In genomic region chr12:122982494-122982850, GRCh38 we compare ENCODE assay signal across 11 cellular contexts. TPM values are rescaled to one million over a fixed set of nuclear protein-coding genes. Genes with fewer than 3 reads are reported as not detected.
DNase-seq lines count a peak whose midpoint lies in the region; ATAC-seq, FAIRE-seq and TF ChIP-seq lines count a peak whose summit lies in the region.
"Had no signal": no experiment of that assay in that cellular context is flagged by ENCODE, and none has a peak within 500 bp of the region (broad histone marks: within the 10 kb centered on the region; RNA-seq: fewer than 3 reads in every experiment).

No MANE protein-coding gene starts in this region.

- H3K4me3 ChIP-seq in kidney (ENCODE audit: low read length in 2 of 2): peak overlapping the region in 1 of 2 donors; percentile 77
- no peak overlapping the region for H3K4me3 ChIP-seq in testis

- H3K9ac ChIP-seq in kidney (ENCODE audit: low read length in 2 of 2): peak overlapping the region in 1 of 2 donors; percentile 73

- TF ChIP-seq POLR2A in testis (IDR thresholded peaks at IDR 0.05): no peak

- H3K4me1 Mint-ChIP-seq in activated T-cell treated with anti-CD3 and anti-CD28 coated beads, Interleukin-2, amount 50 U/mL, for 72 hours (ENCODE audit: low read depth): peaks cover 56% of the 10 kb centered on the region
- H3K4me1 Mint-ChIP-seq in activated T-helper 1 cell treated with anti-CD3 and anti-CD28 coated beads, Interleukin-12 subunit alpha, Interleukin-12 subunit beta, Interleukin-2, Interleukin-4 antibody, amounts not matched to agents 30 ng/mL and 10 ng/mL and 1 ng/mL, durations not matched to agents 14 hours and 24 hours and 36 hours (ENCODE audit: low read depth): peaks cover 35% of the 10 kb centered on the region

- H3K27ac ChIP-seq in kidney (ENCODE audit: low read depth in 2 of 2, low read length in 2 of 2) (no peak overlapping the region), testis (peak overlapping the region; percentile 39 to 70)

- no peak overlapping the region for H3K27ac Mint-ChIP-seq in activated T-cell treated with anti-CD3 and anti-CD28 coated beads, Interleukin-2, amount 50 U/mL, for 72 hours
- no peak overlapping the region for H3K27ac Mint-ChIP-seq in activated T-helper 1 cell treated with anti-CD3 and anti-CD28 coated beads, Interleukin-12 subunit alpha, Interleukin-12 subunit beta, Interleukin-2, Interleukin-4 antibody, amounts not matched to agents 30 ng/mL and 10 ng/mL and 1 ng/mL, durations not matched to agents 14 hours and 24 hours and 36 hours

- H3K4me3 Mint-ChIP-seq in activated T-cell treated with anti-CD3 and anti-CD28 coated beads, Interleukin-2, amount 50 U/mL, for 72 hours: peak overlapping the region; percentile 95 to 96
- peak overlapping the region; percentile 88 for H3K4me3 Mint-ChIP-seq in activated T-helper 1 cell treated with anti-CD3 and anti-CD28 coated beads, Interleukin-12 subunit alpha, Interleukin-12 subunit beta, Interleukin-2, Interleukin-4 antibody, amounts not matched to agents 30 ng/mL and 10 ng/mL and 1 ng/mL, durations not matched to agents 14 hours and 24 hours and 36 hours

- DNase-seq in activated T-cell treated with anti-CD3 and anti-CD28 coated beads, Interleukin-2, amount 50 U/mL, for 72 hours: no peak
- DNase-seq in activated T-cell treated with anti-CD3 and anti-CD28 coated beads for 4 hours (no peak), kidney (peak; percentile 71), testis (no peak), GM20000 (ENCODE audit: low spot score) (no peak), iPS-NIHi11 (ENCODE audit: low spot score) (no peak)
- DNase-seq in activated T-helper 1 cell treated with anti-CD3 and anti-CD28 coated beads, Interleukin-12 subunit alpha, Interleukin-12 subunit beta, Interleukin-2, Interleukin-4 antibody, amounts not matched to agents 30 ng/mL and 10 ng/mL and 1 ng/mL, durations not matched to agents 14 hours and 24 hours and 36 hours (ENCODE audit: low spot score): no peak
- DNase-seq: left colon, NCI-H82 had no signal

- H3K4me1 ChIP-seq in kidney (ENCODE audit: control insufficient read depth in 1 of 2, insufficient read depth in 1 of 2, low read depth in 1 of 2, low read length in 2 of 2) (peaks cover 19 to 49% of the 10 kb centered on the region in 2 donors), testis (peaks cover 55% of the 10 kb centered on the region)

- ATAC-seq in activated T-cell treated with anti-CD3 and anti-CD28 coated beads, Interleukin-2, amount 50 U/mL, for 72 hours (replicated peaks in 1 of 2): no peak
- ATAC-seq in HG03457 (IDR thresholded peaks at IDR 0.05; ENCODE audit: unreplicated experiment): no peak
- ATAC-seq: left colon had no signal

- intact Hi-C loops in activated T-helper 1 cell treated with anti-CD3 and anti-CD28 coated beads, Interleukin-12 subunit alpha, Interleukin-12 subunit beta, Interleukin-2, Interleukin-4 antibody, amounts not matched to agents 30 ng/mL and 10 ng/mL and 1 ng/mL, durations not matched to agents 14 hours and 24 hours and 36 hours (cut with micrococcal nuclease): no loop called here
- intact Hi-C loops in kidney (cut with DNase I) (no loop called here), testis (cut with DNase I; ENCODE audit: low total_unique reads) (loop anchor here (5.0 to 10.0 kb wide), 2 partner anchors 162 to 250 kb away; partner anchors contain the start of genes MPHOSPH9 and MTRFR)

- FAIRE-seq in kidney (lab: Jason Lieb, UNC): no peak
- FAIRE-seq: GM18507 had no signal

- WGBS in testis, 2 donors: 73 to 94% methylated on average over 3 to 11 of the region's 11 CpGs

- H3K9me3 Mint-ChIP-seq in activated T-cell treated with anti-CD3 and anti-CD28 coated beads, Interleukin-2, amount 50 U/mL, for 72 hours: no peaks in the 10 kb centered on the region
- H3K9me3 Mint-ChIP-seq in activated T-helper 1 cell treated with anti-CD3 and anti-CD28 coated beads, Interleukin-12 subunit alpha, Interleukin-12 subunit beta, Interleukin-2, Interleukin-4 antibody, amounts not matched to agents 30 ng/mL and 10 ng/mL and 1 ng/mL, durations not matched to agents 14 hours and 24 hours and 36 hours: no peaks in the 10 kb centered on the region

- H3K36me3 Mint-ChIP-seq in activated T-cell treated with anti-CD3 and anti-CD28 coated beads, Interleukin-2, amount 50 U/mL, for 72 hours (ENCODE audit: insufficient read depth in 2 of 2): peaks cover 2 to 5% of the 10 kb centered on the region in 2 donors
- peaks cover 19% of the 10 kb centered on the region for H3K36me3 Mint-ChIP-seq in activated T-helper 1 cell treated with anti-CD3 and anti-CD28 coated beads, Interleukin-12 subunit alpha, Interleukin-12 subunit beta, Interleukin-2, Interleukin-4 antibody, amounts not matched to agents 30 ng/mL and 10 ng/mL and 1 ng/mL, durations not matched to agents 14 hours and 24 hours and 36 hours (ENCODE audit: low read depth)

- H3K9me3 ChIP-seq in kidney (ENCODE audit: control insufficient read depth in 1 of 2, low read length in 2 of 2): no peaks in the 10 kb centered on the region
- H3K9me3 ChIP-seq in testis: no peaks in the 10 kb centered on the region

- H3K27me3 ChIP-seq in testis: no peaks in the 10 kb centered on the region

- H3K27me3 Mint-ChIP-seq in activated T-cell treated with anti-CD3 and anti-CD28 coated beads, Interleukin-2, amount 50 U/mL, for 72 hours (ENCODE audit: low read depth): no peaks in the 10 kb centered on the region
- no peaks in the 10 kb centered on the region for H3K27me3 Mint-ChIP-seq in activated T-helper 1 cell treated with anti-CD3 and anti-CD28 coated beads, Interleukin-12 subunit alpha, Interleukin-12 subunit beta, Interleukin-2, Interleukin-4 antibody, amounts not matched to agents 30 ng/mL and 10 ng/mL and 1 ng/mL, durations not matched to agents 14 hours and 24 hours and 36 hours (ENCODE audit: insufficient read depth)

- TF ChIP-seq CTCF in kidney (IDR thresholded peaks at IDR 0.05; ENCODE audit: borderline replicate concordance, extremely low read depth, insufficient read depth) (no peak), testis (IDR thresholded peaks at IDR 0.05) (no peak), GM20000 (IDR thresholded peaks at IDR 0.05; ENCODE audit: extremely low read depth, missing control alignments) (no peak)

- H3K36me3 ChIP-seq in kidney (ENCODE audit: control insufficient read depth in 1 of 2, insufficient read depth in 2 of 2, low read length in 2 of 2): peaks cover 3 to 7% of the 10 kb centered on the region in 2 donors
- no peaks in the 10 kb centered on the region for H3K36me3 ChIP-seq in testis (ENCODE audit: low read depth, missing control alignments)

RNA-seq across cellular contexts. Expression of gene ARL6IP4, which starts 2.0 kb away (rescaled TPM):
- total RNA-seq in activated T-cell treated with anti-CD3 and anti-CD28 coated beads, Interleukin-2, amount 50 U/mL, for 72 hours: 100 to 1,000 TPM; 183 to 187 TPM
- 154 and 155 TPM in 2 replicates for total RNA-seq in activated T-helper 1 cell treated with anti-CD3 and anti-CD28 coated beads, Interleukin-12 subunit alpha, Interleukin-12 subunit beta, Interleukin-2, Interleukin-4 antibody, amounts not matched to agents 30 ng/mL and 10 ng/mL and 1 ng/mL, durations not matched to agents 14 hours and 24 hours and 36 hours
- total RNA-seq in kidney: 168 TPM
- polyA plus RNA-seq in kidney (ENCODE audit: insufficient read depth, low read depth, low replicate concordance): 362 TPM
- 100 to 1,000 TPM; 169 to 190 TPM for total RNA-seq in testis
- 210 TPM for polyA plus RNA-seq in testis (ENCODE audit: insufficient read depth, low read depth, low replicate concordance)

RNA-seq across cellular contexts. Expression of gene OGFOD2, which starts 7.4 kb away (rescaled TPM):
- total RNA-seq in activated T-cell treated with anti-CD3 and anti-CD28 coated beads, Interleukin-2, amount 50 U/mL, for 72 hours: 10 to 100 TPM; 26.6 to 32.5 TPM
- total RNA-seq in activated T-helper 1 cell treated with anti-CD3 and anti-CD28 coated beads, Interleukin-12 subunit alpha, Interleukin-12 subunit beta, Interleukin-2, Interleukin-4 antibody, amounts not matched to agents 30 ng/mL and 10 ng/mL and 1 ng/mL, durations not matched to agents 14 hours and 24 hours and 36 hours: 18.0 and 22.1 TPM in 2 replicates
- total RNA-seq in kidney (22.9 TPM), testis (10 to 100 TPM; 35.0 to 56.5 TPM)
- polyA plus RNA-seq in kidney (ENCODE audit: insufficient read depth, low read depth, low replicate concordance) (27.5 TPM), testis (ENCODE audit: insufficient read depth, low read depth, low replicate concordance) (47.2 TPM)

RNA-seq across cellular contexts. Expression of gene ABCB9, which starts 16.2 kb away (rescaled TPM):
- 1 to 10 TPM; 4.9 to 7.0 TPM for total RNA-seq in activated T-cell treated with anti-CD3 and anti-CD28 coated beads, Interleukin-2, amount 50 U/mL, for 72 hours
- 3.8 and 4.4 TPM in 2 replicates for total RNA-seq in activated T-helper 1 cell treated with anti-CD3 and anti-CD28 coated beads, Interleukin-12 subunit alpha, Interleukin-12 subunit beta, Interleukin-2, Interleukin-4 antibody, amounts not matched to agents 30 ng/mL and 10 ng/mL and 1 ng/mL, durations not matched to agents 14 hours and 24 hours and 36 hours
- total RNA-seq in kidney (7.6 TPM), testis (10 to 100 TPM; 75.3 to 82.8 TPM)
- polyA plus RNA-seq in kidney (ENCODE audit: insufficient read depth, low read depth, low replicate concordance) (4.6 TPM), testis (ENCODE audit: insufficient read depth, low read depth, low replicate concordance) (41.6 TPM)

Comparison
In these comparisons a context has a peak if more than half of its experiments do, and no peak if none do; other contexts are left out.
1. H3K27ac ChIP-seq: peak in testis (2 of 2); none in kidney (0 of 2).